17 cellular contexts compared by ENCODE assay signal in genomic region chr2:60479226-60480088, GRCh38.
A peak's percentile ranks its signal among the peaks of the same experiment; 100 is the strongest.
DNase-seq lines count a peak whose midpoint lies in the region; ATAC-seq and TF ChIP-seq lines count a peak whose summit lies in the region.
"Had no signal": no experiment of that assay in that cellular context is flagged by ENCODE, and none has a peak within 500 bp of the region (broad histone marks: within the 10 kb centered on the region; RNA-seq: fewer than 3 reads in every experiment).

No MANE protein-coding gene starts in this region.

- CTCF ChIA-PET in HEK293T (lab: Yijun Ruan, JAX), result interaction anchor here (0.7 to 0.9 kb wide), 2 partner anchors 23 to 40 kb away, joined by 3 read pairs; no protein-coding TSS in a partner anchor

- H3K4me1 ChIP-seq in stomach (peaks cover 4 to 65% (median 36%) of the 10 kb centered on the region in 4 donors), gastrocnemius medialis (no peaks in the 10 kb centered on the region)
- H3K4me1 ChIP-seq: tibial nerve had no signal

- peak overlapping the region in 1 of 5 experiments; percentile 9 for H3K4me3 Mint-ChIP-seq in brain
- H3K4me3 Mint-ChIP-seq: activated CD8-positive, alpha-beta T cell treated with anti-CD3 and anti-CD28 coated beads, Interleukin-2, amount 10 ng/mL, durations not matched to agents 7 days and 5 days had no signal

- no peaks in the 10 kb centered on the region for H3K9me3 Mint-ChIP-seq in brain
- H3K9me3 Mint-ChIP-seq: activated T-helper 2 cell treated with anti-CD3 and anti-CD28 coated beads, Interferon-gamma antibody, Interleukin-2, Interleukin-4, amounts not matched to agents 10 μg/mL and 5 μg/mL and 100 μg/mL, durations not matched to agents 14 hours and 24 hours and 36 hours had no signal

- no peak for DNase-seq in HEK293T (ENCODE audit: extremely low spot score)
- DNase-seq in left colon, result peak; percentile 36 to 59
- DNase-seq in stomach, result no peak
- no peak for DNase-seq in gastrocnemius medialis
- no peak for DNase-seq in erythroblast (lab: John Stamatoyannopoulos, UW)
- DNase-seq in HCEC 1CT, result no peak
- DNase-seq: activated CD8-positive, alpha-beta T cell treated with anti-CD3 and anti-CD28 coated beads, Interleukin-2, amount 10 ng/mL, durations not matched to agents 7 days and 5 days; amniotic stem cell; hippocampal formation; NCI-H1105 treated with DMSO at 0.1 percent for 48 hours; NCI-H2227 treated with DMSO at 0.1 percent for 48 hours had no signal

- peaks cover 28% of the 10 kb centered on the region for H3K36me3 Mint-ChIP-seq in brain

- POLR2A ChIA-PET in HEK293T (lab: Yijun Ruan, JAX), result no interaction called here

- H3K4me3 ChIP-seq in stomach (no peak overlapping the region), gastrocnemius medialis (no peak overlapping the region)
- H3K4me3 ChIP-seq: K562, tibial nerve had no signal

- H3K27me3 Mint-ChIP-seq in brain, result no peaks in the 10 kb centered on the region

- 79 to 94% (median 91%) methylated on average over 22 of the region's 22 CpGs for WGBS in stomach, 5 donors

- ATAC-seq in left colon (peak; percentile 50), HG03135 (IDR thresholded peaks at IDR 0.05; ENCODE audit: unreplicated experiment) (no peak), gastrocnemius medialis (no peak)
- ATAC-seq: activated CD8-positive, alpha-beta T cell treated with anti-CD3 and anti-CD28 coated beads, Interleukin-2, amount 10 ng/mL, durations not matched to agents 7 days and 5 days; K562; SK-N-SH treated with all-trans-retinoic acid at 6 μM for 48 hours had no signal

- H3K36me3 ChIP-seq in stomach (no peaks in the 10 kb centered on the region), gastrocnemius medialis (no peaks in the 10 kb centered on the region)
- H3K36me3 ChIP-seq: tibial nerve had no signal

- H3K4me1 Mint-ChIP-seq in brain, result peaks cover 96% of the 10 kb centered on the region

- peak overlapping the region; percentile 16 to 82 (median 79) for H3K27ac Mint-ChIP-seq in brain
- H3K27ac Mint-ChIP-seq: activated CD8-positive, alpha-beta T cell treated with anti-CD3 and anti-CD28 coated beads, Interleukin-2, amount 10 ng/mL, durations not matched to agents 7 days and 5 days; activated T-helper 2 cell treated with anti-CD3 and anti-CD28 coated beads, Interferon-gamma antibody, Interleukin-2, Interleukin-4, amounts not matched to agents 10 μg/mL and 5 μg/mL and 100 μg/mL, durations not matched to agents 14 hours and 24 hours and 36 hours had no signal

- intact Hi-C loops in left colon (cut with DNase I, micrococcal nuclease) (no loop called here), stomach (cut with DNase I; ENCODE audit: low total_unique reads) (no loop called here), gastrocnemius medialis (cut with DNase I; ENCODE audit: low total_unique reads) (no loop called here)

- TF ChIP-seq POLR2A in stomach (IDR thresholded peaks at IDR 0.05) (no peak), gastrocnemius medialis (IDR thresholded peaks at IDR 0.05) (no peak), erythroblast (IDR thresholded peaks at IDR 0.05; ENCODE audit: low read length) (no peak)

- TF ChIP-seq EP300 in stomach (IDR thresholded peaks at IDR 0.05), result no peak

- in situ Hi-C loops in gastrocnemius medialis (cut with MboI; ENCODE audit: low sequenced_read_pairs in 4 of 4), result no loop called here

- no peak for TF ChIP-seq CTCF in brain (conservative IDR thresholded peaks at IDR 0.05)
- no peak for TF ChIP-seq CTCF in stomach (IDR thresholded peaks at IDR 0.05)
- no peak for TF ChIP-seq CTCF in gastrocnemius medialis (IDR thresholded peaks at IDR 0.05 in 4 of 5, conservative IDR thresholded peaks at IDR 0.05 in 1 of 5)

- H3K27ac ChIP-seq in stomach (peak overlapping the region in 4 of 5 donors; percentile 11 to 78 (median 35)), gastrocnemius medialis (no peak overlapping the region)
- H3K27ac ChIP-seq: tibial nerve had no signal

- H3K9me3 ChIP-seq in stomach (no peaks in the 10 kb centered on the region), gastrocnemius medialis (no peaks in the 10 kb centered on the region)
- H3K9me3 ChIP-seq: tibial nerve had no signal

- no peaks in the 10 kb centered on the region for H3K27me3 ChIP-seq in stomach
- no peaks in the 10 kb centered on the region for H3K27me3 ChIP-seq in gastrocnemius medialis
- H3K27me3 ChIP-seq: tibial nerve had no signal

TF ChIP-seq in HEK293T, 16 proteins besides CTCF, POLR2A, EP300 and RAD21:
- TF ChIP-seq, protein P1, sequence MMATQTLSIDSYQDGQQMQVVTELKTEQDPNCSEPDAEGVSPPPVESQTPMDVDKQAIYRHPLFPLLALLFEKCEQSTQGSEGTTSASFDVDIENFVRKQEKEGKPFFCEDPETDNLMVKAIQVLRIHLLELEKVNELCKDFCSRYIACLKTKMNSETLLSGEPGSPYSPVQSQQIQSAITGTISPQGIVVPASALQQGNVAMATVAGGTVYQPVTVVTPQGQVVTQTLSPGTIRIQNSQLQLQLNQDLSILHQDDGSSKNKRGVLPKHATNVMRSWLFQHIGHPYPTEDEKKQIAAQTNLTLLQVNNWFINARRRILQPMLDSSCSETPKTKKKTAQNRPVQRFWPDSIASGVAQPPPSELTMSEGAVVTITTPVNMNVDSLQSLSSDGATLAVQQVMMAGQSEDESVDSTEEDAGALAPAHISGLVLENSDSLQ (IDR thresholded peaks at IDR 0.05), result peak; percentile 81
- no peak for TF ChIP-seq HDGF (IDR thresholded peaks at IDR 0.05; ENCODE audit: borderline replicate concordance)

Comparison
In these comparisons a context has a peak if more than half of its experiments do, and no peak if none do; other contexts are left out.
1. DNase-seq: peak in left colon (2 of 2); none in HEK293T (single experiment), stomach (single experiment), gastrocnemius medialis (0 of 2), erythroblast (0 of 2) and HCEC 1CT (single experiment).
2. H3K27ac ChIP-seq: peak in stomach (4 of 5); none in gastrocnemius medialis (0 of 4).